Comparison of ENCODE assay signal across 9 cellular contexts in genomic region chr18:2978208-2978607, GRCh38. TPM values are rescaled to one million over a fixed set of nuclear protein-coding genes. Genes with fewer than 3 reads are reported as not detected.
DNase-seq lines count a peak whose midpoint lies in the region; ATAC-seq lines count a peak whose summit lies in the region.
"Had no signal": no experiment of that assay in that cellular context is flagged by ENCODE, and none has a peak within 500 bp of the region (broad histone marks: within the 10 kb centered on the region; RNA-seq: fewer than 3 reads in every experiment).

No MANE protein-coding gene starts in this region.

- peak overlapping the region; percentile 70 for H3K4me3 Mint-ChIP-seq in central memory CD8-positive, alpha-beta T cell

- no peaks in the 10 kb centered on the region for H3K9me3 Mint-ChIP-seq in central memory CD8-positive, alpha-beta T cell

- peaks cover 17% of the 10 kb centered on the region for H3K36me3 Mint-ChIP-seq in central memory CD8-positive, alpha-beta T cell (ENCODE audit: insufficient read depth)

- no peaks in the 10 kb centered on the region for H3K27me3 Mint-ChIP-seq in central memory CD8-positive, alpha-beta T cell

- peak overlapping the region; percentile 88 for H3K27ac Mint-ChIP-seq in central memory CD8-positive, alpha-beta T cell (ENCODE audit: low read depth)

- peaks cover 74% of the 10 kb centered on the region for H3K4me1 Mint-ChIP-seq in central memory CD8-positive, alpha-beta T cell

- peak; percentile 27 for ATAC-seq in GM18498 (IDR thresholded peaks at IDR 0.05; ENCODE audit: unreplicated experiment)
- peak; percentile 40 for ATAC-seq in HG03439 (IDR thresholded peaks at IDR 0.05; ENCODE audit: unreplicated experiment)
- ATAC-seq in central memory CD8-positive, alpha-beta T cell (replicated peaks; ENCODE audit: extremely low read depth, poor library complexity, severe bottlenecking): no peak
- no peak for ATAC-seq in GM21717 (IDR thresholded peaks at IDR 0.05; ENCODE audit: unreplicated experiment)

- no peak for DNase-seq in central memory CD8-positive, alpha-beta T cell (ENCODE audit: low spot score in 2 of 2)
- peak; percentile 81 for DNase-seq in renal cortical epithelial cell (ENCODE audit: low read depth)
- DNase-seq in NCI-H526 treated with DMSO at 0.1 percent for 48 hours (lab: John Stamatoyannopoulos, UW): no peak
- DNase-seq in NCI-H1105 treated with DMSO at 0.1 percent for 48 hours (lab: John Stamatoyannopoulos, UW): no peak
- no peak for DNase-seq in Kasumi-1 (lab: John Stamatoyannopoulos, UW)
- DNase-seq: NCI-H2227 treated with DMSO at 0.1 percent for 48 hours had no signal

RNA-seq across cellular contexts. Expression of gene LPIN2, which starts 34.7 kb away (rescaled TPM):
- 29.3 and 56.0 TPM in 2 replicates for total RNA-seq in renal cortical epithelial cell

Comparison
In these comparisons a context has a peak if more than half of its experiments do, and no peak if none do; other contexts are left out.
1. ATAC-seq: peak in GM18498 (single experiment) and HG03439 (single experiment); none in central memory CD8-positive, alpha-beta T cell (single experiment) and GM21717 (single experiment).